ENCODE assay signal across 8 cellular contexts in the genomic region with DNA sequence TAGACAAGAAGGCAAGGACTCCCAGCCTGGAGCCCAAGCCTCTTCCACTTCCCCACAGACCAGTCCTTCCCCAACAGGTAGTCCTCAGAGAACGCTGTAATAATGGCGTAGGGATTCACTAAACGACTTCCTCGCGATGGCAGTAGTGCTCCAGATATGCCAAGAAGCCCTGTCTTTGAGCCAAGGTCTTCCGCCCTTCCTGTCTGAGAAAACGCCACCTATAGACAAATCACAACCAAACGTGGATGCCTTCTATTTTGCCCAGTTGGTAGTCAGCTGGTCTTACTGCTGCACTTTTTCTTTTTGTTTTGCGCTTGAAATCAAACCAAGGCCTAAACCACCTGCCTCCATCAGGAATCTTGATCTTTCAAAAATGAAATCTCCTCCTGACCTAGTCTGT.
DNase-seq lines count a peak whose midpoint lies in the region; ATAC-seq and TF ChIP-seq lines count a peak whose summit lies in the region.

No MANE protein-coding gene starts in this region.

- 50 to 94% (median 86%) methylated on average over 8 to 9 of the region's 9 CpGs for WGBS in stomach, 5 donors

- no peaks in the 10 kb centered on the region for H3K9me3 ChIP-seq in stomach

- TF ChIP-seq CTCF in coronary artery (IDR thresholded peaks at IDR 0.05) = no peak
- peak in 2 of 7 experiments; percentile 38 to 52 for TF ChIP-seq CTCF in stomach (IDR thresholded peaks at IDR 0.05)

- peak; percentile 45 for ATAC-seq in GM19324 (IDR thresholded peaks at IDR 0.05; ENCODE audit: low FRiP score, unreplicated experiment)

- no peaks in the 10 kb centered on the region for H3K27me3 ChIP-seq in stomach

- H3K36me3 ChIP-seq in stomach = no peaks in the 10 kb centered on the region

- intact Hi-C loops in stomach (cut with DNase I; ENCODE audit: low total_unique reads) = no loop called here

- no peak for TF ChIP-seq POLR2A in stomach (IDR thresholded peaks at IDR 0.05)

- DNase-seq in AG08395 (ENCODE audit: low spot score) (peak; percentile 40), NCI-H2227 (lab: John Stamatoyannopoulos, UW; ENCODE audit: unreplicated experiment) (peak; percentile 86), coronary artery (ENCODE audit: low spot score) (peak; percentile 82), stomach (peak; percentile 76), NCI-H2107 (lab: John Stamatoyannopoulos, UW) (no peak), KG1 (lab: John Stamatoyannopoulos, UW) (no peak)
- DNase-seq in activated CD4-positive, alpha-beta T cell treated with anti-CD3 and anti-CD28 coated beads, Interleukin-2, amount 50 U/mL, for 1 hour = no peak

- TF ChIP-seq EP300 in stomach (IDR thresholded peaks at IDR 0.05) = no peak

- H3K4me3 ChIP-seq in coronary artery = peak overlapping the region; percentile 73
- peak overlapping the region in 2 of 4 donors; percentile 51 to 55 for H3K4me3 ChIP-seq in stomach

- H3K27ac ChIP-seq in coronary artery (peak overlapping the region; percentile 73), stomach (peak overlapping the region in 3 of 5 donors; percentile 80 to 85 (median 84))

- H3K4me1 ChIP-seq in stomach = peaks cover 0 to 13% (median under 1%) of the 10 kb centered on the region in 4 donors

Comparison
In these comparisons a context has a peak if more than half of its experiments do, and no peak if none do; other contexts are left out.
1. DNase-seq: peak in AG08395 (single experiment), NCI-H2227 (single experiment), coronary artery (single experiment) and stomach (single experiment); none in activated CD4-positive, alpha-beta T cell treated with anti-CD3 and anti-CD28 coated beads, Interleukin-2, amount 50 U/mL, for 1 hour (single experiment), NCI-H2107 (single experiment) and KG1 (single experiment).